17 cellular contexts compared by ENCODE assay signal in the genomic region with DNA sequence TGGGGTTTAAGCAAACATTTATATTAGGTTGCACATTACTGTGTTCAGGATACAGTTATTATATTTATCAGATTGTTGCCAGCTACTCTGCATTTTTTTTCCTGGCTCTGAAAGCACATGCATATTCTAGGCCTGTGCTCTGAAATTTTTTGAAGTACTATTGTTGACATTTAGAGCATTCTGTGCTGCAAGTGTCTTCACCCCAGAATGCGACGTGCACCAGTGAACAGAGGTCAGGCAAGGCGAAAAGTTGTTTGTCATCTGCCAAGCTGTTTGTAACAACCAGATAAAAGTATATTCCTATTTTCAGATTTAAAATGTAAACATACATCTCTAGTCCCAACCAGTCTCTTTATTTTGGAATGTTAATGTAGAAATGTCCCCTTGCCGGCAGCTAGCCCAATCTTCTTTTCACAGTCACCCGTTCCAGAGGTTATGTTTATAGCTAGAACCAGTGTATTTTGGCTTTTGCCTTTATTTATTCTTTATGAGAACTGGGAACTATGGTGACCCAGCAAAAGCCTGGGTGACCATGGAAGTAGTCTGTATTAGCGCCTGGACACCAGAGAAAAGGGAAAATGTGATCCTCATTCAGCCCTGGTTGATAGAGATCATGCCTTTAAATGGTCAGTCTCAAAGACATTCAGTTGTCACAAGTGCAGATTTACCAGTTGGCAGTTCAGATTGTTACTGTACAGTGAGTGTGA.
"Had no signal": no experiment of that assay in that cellular context is flagged by ENCODE, and none has a peak within 500 bp of the region (broad histone marks: within the 10 kb centered on the region; RNA-seq: fewer than 3 reads in every experiment).

No MANE protein-coding gene starts in this region.

- H3K4me3 ChIP-seq: dorsolateral prefrontal cortex, gastrocnemius medialis, neural progenitor cell, pancreas, upper lobe of left lung had no signal

- H3K36me3 ChIP-seq: gastrocnemius medialis, neural progenitor cell, pancreas, upper lobe of left lung had no signal

- H3K4me2 ChIP-seq: neural progenitor cell had no signal

- H3K9ac ChIP-seq: neural progenitor cell had no signal

- ATAC-seq: esophagus mucosa; gastrocnemius medialis; pancreas; stimulated activated effector memory CD8-positive, alpha-beta T cell treated with anti-CD3 and anti-CD28 coated beads, Interleukin-12 subunit alpha, Interleukin-12 subunit beta, amount 100 ng/mL, for 72 hours had no signal

- H3K9me3 Mint-ChIP-seq: activated naive CD4-positive, alpha-beta T cell treated with anti-CD3 and anti-CD28 coated beads, Interleukin-2, amount 50 U/mL, for 24 hours had no signal

- FAIRE-seq: endometrium had no signal

- H3K4me3 Mint-ChIP-seq: activated naive CD4-positive, alpha-beta T cell treated with anti-CD3 and anti-CD28 coated beads, Interleukin-2, amount 50 U/mL, for 24 hours; activated T-cell treated with anti-CD3 and anti-CD28 coated beads, Interleukin-2, amount 50 U/mL, for 24 hours; neural progenitor cell; stimulated activated effector memory CD8-positive, alpha-beta T cell treated with anti-CD3 and anti-CD28 coated beads, Interleukin-12 subunit alpha, Interleukin-12 subunit beta, amount 100 ng/mL, for 72 hours; T-helper 2 cell treated with Interferon-gamma antibody and Interleukin-4, amounts not matched to agents 5 μg/mL and 100 μg/mL, for 36 hours had no signal

- H3K36me3 Mint-ChIP-seq: neural progenitor cell had no signal

- H3K27me3 Mint-ChIP-seq: activated naive CD4-positive, alpha-beta T cell treated with anti-CD3 and anti-CD28 coated beads, Interleukin-2, amount 50 U/mL, for 24 hours; activated T-cell treated with anti-CD3 and anti-CD28 coated beads, Interleukin-2, amount 50 U/mL, for 24 hours had no signal

- H3K27ac Mint-ChIP-seq: activated naive CD4-positive, alpha-beta T cell treated with anti-CD3 and anti-CD28 coated beads, Interleukin-2, amount 50 U/mL, for 24 hours; activated T-cell treated with anti-CD3 and anti-CD28 coated beads, Interleukin-2, amount 50 U/mL, for 24 hours; neural progenitor cell; stimulated activated effector memory CD8-positive, alpha-beta T cell treated with anti-CD3 and anti-CD28 coated beads, Interleukin-12 subunit alpha, Interleukin-12 subunit beta, amount 100 ng/mL, for 72 hours; T-helper 2 cell treated with Interferon-gamma antibody and Interleukin-4, amounts not matched to agents 5 μg/mL and 100 μg/mL, for 36 hours had no signal

- H3K4me1 ChIP-seq: neural progenitor cell, upper lobe of left lung had no signal

- H3K4me1 Mint-ChIP-seq: stimulated activated effector memory CD8-positive, alpha-beta T cell treated with anti-CD3 and anti-CD28 coated beads, Interleukin-12 subunit alpha, Interleukin-12 subunit beta, amount 100 ng/mL, for 72 hours had no signal

- H3K9me3 ChIP-seq: gastrocnemius medialis, pancreas, upper lobe of left lung had no signal

- DNase-seq: activated CD4-positive, alpha-beta T cell treated with anti-CD3 and anti-CD28 coated beads, Interleukin-2, amount 50 U/mL, for 4 hours; activated CD4-positive, CD25-positive, alpha-beta regulatory T cell treated with anti-CD3 and anti-CD28 coated beads, Interleukin-2, amount 50 U/mL, for 72 hours; activated effector memory CD4-positive, alpha-beta T cell treated with Interleukin-2 at 50 U/mL for 16 hours; activated T-cell treated with anti-CD3 and anti-CD28 coated beads, Interleukin-2, amount 50 U/mL, for 24 hours; amygdala; dorsolateral prefrontal cortex; gastrocnemius medialis; islet precursor cell; pancreas; SW 1271; upper lobe of left lung had no signal

- H3K27ac ChIP-seq: dorsolateral prefrontal cortex, gastrocnemius medialis, neural progenitor cell, pancreas, upper lobe of left lung had no signal

- H2AFZ ChIP-seq: neural progenitor cell had no signal

- H3K27me3 ChIP-seq: dorsolateral prefrontal cortex, gastrocnemius medialis, neural progenitor cell, pancreas, upper lobe of left lung had no signal
